ENCODE assay signal across 9 cellular contexts in genomic region chr7:47266131-47266706, GRCh38.
A peak's percentile ranks its signal among the peaks of the same experiment; 100 is the strongest.
DNase-seq lines count a peak whose midpoint lies in the region; ATAC-seq, FAIRE-seq and TF ChIP-seq lines count a peak whose summit lies in the region.
"Had no signal": no experiment of that assay in that cellular context is flagged by ENCODE, and none has a peak within 500 bp of the region (broad histone marks: within the 10 kb centered on the region; RNA-seq: fewer than 3 reads in every experiment).

No MANE protein-coding gene starts in this region.

- no peak overlapping the region for H3K4ac ChIP-seq in mesendoderm (ENCODE audit: low read depth, low read length)

- DNase-seq in activated naive CD4-positive, alpha-beta T cell treated with anti-CD3 and anti-CD28 coated beads for 36 hours = peak; percentile 50
- no peak for DNase-seq in activated naive CD4-positive, alpha-beta T cell (lab: John Stamatoyannopoulos, UW)
- DNase-seq in HCT116 (ENCODE audit: low read depth, low spot score) (peak; percentile 32), MG63 (peak; percentile 46), mesendoderm (peak; percentile 67), thyroid gland (peak; percentile 54 to 65)
- DNase-seq in T-helper 2 cell treated with Interferon-gamma antibody and Interleukin-4, amounts not matched to agents 5 μg/mL and 100 μg/mL, for 36 hours (ENCODE audit: low spot score) = peak; percentile 35

- TF ChIP-seq POLR2A in HCT116 (IDR thresholded peaks at IDR 0.05; ENCODE audit: borderline replicate concordance, extremely low read depth, insufficient read depth, insufficient read length) (no peak), thyroid gland (IDR thresholded peaks at IDR 0.05) (no peak)

- H3K9me3 Mint-ChIP-seq in activated naive CD4-positive, alpha-beta T cell treated with anti-CD3 and anti-CD28 coated beads for 36 hours = peaks cover 6% of the 10 kb centered on the region
- peaks cover 4% of the 10 kb centered on the region for H3K9me3 Mint-ChIP-seq in T-helper 2 cell treated with Interferon-gamma antibody and Interleukin-4, amounts not matched to agents 5 μg/mL and 100 μg/mL, for 36 hours
- H3K9me3 Mint-ChIP-seq: natural killer cell treated with Interleukin-12 subunit alpha and Interleukin-12 subunit beta and Interleukin-15 and Interleukin-18, amount 100 ng/mL, for 72 hours had no signal

- H3K27ac Mint-ChIP-seq in activated naive CD4-positive, alpha-beta T cell treated with anti-CD3 and anti-CD28 coated beads for 36 hours = no peak overlapping the region
- no peak overlapping the region for H3K27ac Mint-ChIP-seq in T-helper 2 cell treated with Interferon-gamma antibody and Interleukin-4, amounts not matched to agents 5 μg/mL and 100 μg/mL, for 36 hours
- H3K27ac Mint-ChIP-seq: natural killer cell treated with Interleukin-12 subunit alpha and Interleukin-12 subunit beta and Interleukin-15 and Interleukin-18, amount 100 ng/mL, for 72 hours had no signal

- no peaks in the 10 kb centered on the region for H3K79me2 ChIP-seq in HCT116 (ENCODE audit: insufficient read depth, low read length)
- no peaks in the 10 kb centered on the region for H3K79me2 ChIP-seq in mesendoderm (ENCODE audit: control insufficient read depth, insufficient read depth, low read length)

- H2BK120ac ChIP-seq in mesendoderm (ENCODE audit: low read depth, low read length) = no peak overlapping the region

- H3K23ac ChIP-seq in mesendoderm (ENCODE audit: low read length) = no peak overlapping the region

- BruUV-seq in HCT116 (replicated peaks; lab: Mats Ljungman, UMichigan) = no TSS peak

- H3K27me3 Mint-ChIP-seq in activated naive CD4-positive, alpha-beta T cell treated with anti-CD3 and anti-CD28 coated beads for 36 hours (ENCODE audit: low read depth) = peaks cover 2% of the 10 kb centered on the region
- H3K27me3 Mint-ChIP-seq in T-helper 2 cell treated with Interferon-gamma antibody and Interleukin-4, amounts not matched to agents 5 μg/mL and 100 μg/mL, for 36 hours (ENCODE audit: low read depth) = no peaks in the 10 kb centered on the region

- H3K36me3 ChIP-seq in HCT116 (ENCODE audit: control insufficient read depth in 1 of 2, insufficient read depth in 2 of 2, low read length in 2 of 2) = no peaks in the 10 kb centered on the region
- no peaks in the 10 kb centered on the region for H3K36me3 ChIP-seq in MG63
- no peaks in the 10 kb centered on the region for H3K36me3 ChIP-seq in mesendoderm (ENCODE audit: control insufficient read depth, insufficient read depth, low read length)
- no peaks in the 10 kb centered on the region for H3K36me3 ChIP-seq in thyroid gland

- peak; percentile 95 for ATAC-seq in HCT116

- POLR2A ChIA-PET in HCT116 (lab: Charles Lee) = interaction anchor here (1.0 to 1.2 kb wide), 2 partner anchors 170 to 539 kb away, joined by 3 to 4 read pairs; no protein-coding TSS in a partner anchor

- H3K4me2 ChIP-seq in HCT116 (ENCODE audit: low read length) (no peak overlapping the region), mesendoderm (ENCODE audit: low read length) (no peak overlapping the region)

- intact Hi-C loops in activated naive CD4-positive, alpha-beta T cell treated with anti-CD3 and anti-CD28 coated beads for 36 hours (cut with micrococcal nuclease) = loop anchor here (1.0 to 10.0 kb wide), 3 partner anchors 156 to 669 kb away; no protein-coding TSS in a partner anchor
- intact Hi-C loops in HCT116 (cut with micrococcal nuclease) = loop anchor here (1.0 to 10.0 kb wide), 4 partner anchors 170 to 889 kb away; no protein-coding TSS in a partner anchor
- intact Hi-C loops in thyroid gland (cut with DNase I) = loop anchor here (5.0 to 10.0 kb wide), 2 partner anchors 169 to 551 kb away; no protein-coding TSS in a partner anchor

- no peak overlapping the region for H3K4me3 Mint-ChIP-seq in activated naive CD4-positive, alpha-beta T cell treated with anti-CD3 and anti-CD28 coated beads for 36 hours
- no peak overlapping the region for H3K4me3 Mint-ChIP-seq in T-helper 2 cell treated with Interferon-gamma antibody and Interleukin-4, amounts not matched to agents 5 μg/mL and 100 μg/mL, for 36 hours
- H3K4me3 Mint-ChIP-seq: natural killer cell treated with Interleukin-12 subunit alpha and Interleukin-12 subunit beta and Interleukin-15 and Interleukin-18, amount 100 ng/mL, for 72 hours had no signal

- H2AFZ ChIP-seq in HCT116 (ENCODE audit: low read depth, low read length, poor library complexity, severe bottlenecking) = no peak overlapping the region

- H3K27ac ChIP-seq in HCT116 (ENCODE audit: low read depth, low read length) (no peak overlapping the region), mesendoderm (ENCODE audit: low read depth, low read length) (no peak overlapping the region), thyroid gland (peak overlapping the region in 1 of 3 donors; percentile 42)

- no peak overlapping the region for H4K8ac ChIP-seq in mesendoderm (ENCODE audit: low read depth, low read length)

- no peak overlapping the region for H2BK5ac ChIP-seq in mesendoderm (ENCODE audit: low read length)

- no peak overlapping the region for H3K9ac ChIP-seq in HCT116 (ENCODE audit: low read length)
- peak overlapping the region; percentile 18 for H3K9ac ChIP-seq in mesendoderm (ENCODE audit: low read length)

- no peaks in the 10 kb centered on the region for H3K9me2 ChIP-seq in HCT116 (ENCODE audit: insufficient read depth)

- peak; percentile 79 to 96 (median 90) for TF ChIP-seq CTCF in HCT116 (IDR thresholded peaks at IDR 0.05 in 2 of 3, conservative IDR thresholded peaks at IDR 0.05 in 1 of 3; ENCODE audit: borderline replicate concordance in 1 of 3, insufficient read depth in 1 of 3, low read depth in 2 of 3, low read length in 2 of 3)
- peak; percentile 88 to 97 (median 94) for TF ChIP-seq CTCF in thyroid gland (IDR thresholded peaks at IDR 0.05)

- CTCF ChIA-PET in activated naive CD4-positive, alpha-beta T cell treated with anti-CD3 and anti-CD28 coated beads for 36 hours (lab: Charles Lee) = interaction anchor here (0.8 to 3.0 kb wide), 9 partner anchors 10 to 553 kb away, joined by 3 to 19 read pairs (median 4); no protein-coding TSS in a partner anchor
- CTCF ChIA-PET in HCT116 (lab: Charles Lee) = interaction anchor here (0.6 to 2.9 kb wide), 31 partner anchors 9 to 980 kb away, joined by 3 to 53 read pairs (median 4); no protein-coding TSS in a partner anchor

- H3K4me1 Mint-ChIP-seq in activated naive CD4-positive, alpha-beta T cell treated with anti-CD3 and anti-CD28 coated beads for 36 hours (ENCODE audit: low read depth) = no peaks in the 10 kb centered on the region
- H3K4me1 Mint-ChIP-seq in T-helper 2 cell treated with Interferon-gamma antibody and Interleukin-4, amounts not matched to agents 5 μg/mL and 100 μg/mL, for 36 hours (ENCODE audit: low read depth) = no peaks in the 10 kb centered on the region

- no CpG with 5 or more reads among the region's 7 CpGs for WGBS in mesendoderm (ENCODE audit: extremely low coverage, insufficient coverage, low lambda C conversion rate)
- 17 to 24% methylated on average over 7 of the region's 7 CpGs for WGBS in thyroid gland, 2 donors

- H3K4me1 ChIP-seq in HCT116 (ENCODE audit: control insufficient read depth in 1 of 2, insufficient read depth in 2 of 2, low read length in 2 of 2) = 0 out of 4 replicates have a peak, but pooled peaks cover 0 to 3% of the 10 kb centered on the region in 2 experiments
- no peaks in the 10 kb centered on the region for H3K4me1 ChIP-seq in mesendoderm (ENCODE audit: control insufficient read depth, low read depth, low read length)
- peaks cover 0 to 6% of the 10 kb centered on the region in 2 donors for H3K4me1 ChIP-seq in thyroid gland

- no peaks in the 10 kb centered on the region for H4K20me1 ChIP-seq in HCT116 (ENCODE audit: insufficient read depth)

- no peak overlapping the region for H2AK5ac ChIP-seq in mesendoderm (ENCODE audit: low read length)

- RAD21 ChIA-PET in HCT116 (lab: Charles Lee; ENCODE audit: low non-redundant PET in 1 of 2, low total read pairs in 2 of 2, uncharacterized antibody in 2 of 2, unreplicated experiment in 2 of 2) = interaction anchor here (0.8 to 1.9 kb wide), 10 partner anchors 25 to 679 kb away, joined by 3 to 17 read pairs (median 5); no protein-coding TSS in a partner anchor

- H3K27me3 ChIP-seq in HCT116 (ENCODE audit: insufficient read depth, low read length) = no peaks in the 10 kb centered on the region
- H3K27me3 ChIP-seq in MG63 = no peaks in the 10 kb centered on the region
- H3K27me3 ChIP-seq in mesendoderm (ENCODE audit: insufficient read depth, low read length, poor library complexity) = no peaks in the 10 kb centered on the region
- H3K27me3 ChIP-seq in thyroid gland = no peaks in the 10 kb centered on the region

- H2BK15ac ChIP-seq in mesendoderm (replicated peaks; ENCODE audit: low read depth) = no peak overlapping the region

- H3K56ac ChIP-seq in mesendoderm (ENCODE audit: low read length) = no peak overlapping the region

- H3K36me3 Mint-ChIP-seq in activated naive CD4-positive, alpha-beta T cell treated with anti-CD3 and anti-CD28 coated beads for 36 hours (ENCODE audit: low read depth) = no peaks in the 10 kb centered on the region
- H3K36me3 Mint-ChIP-seq in T-helper 2 cell treated with Interferon-gamma antibody and Interleukin-4, amounts not matched to agents 5 μg/mL and 100 μg/mL, for 36 hours (ENCODE audit: low read depth) = no peaks in the 10 kb centered on the region
- H3K36me3 Mint-ChIP-seq: natural killer cell treated with Interleukin-12 subunit alpha and Interleukin-12 subunit beta and Interleukin-15 and Interleukin-18, amount 100 ng/mL, for 72 hours had no signal

- peak; percentile 74 for FAIRE-seq in endometrium (lab: Jason Lieb, UNC)

- no peak overlapping the region for H4K5ac ChIP-seq in mesendoderm (ENCODE audit: low read length)

- no peak overlapping the region for H3K18ac ChIP-seq in mesendoderm (ENCODE audit: low read length)

- peak; percentile 96 for TF ChIP-seq RAD21 in HCT116 (IDR thresholded peaks at IDR 0.05; ENCODE audit: low read depth)

- H3K4me3 ChIP-seq in HCT116 (replicated peaks in 1 of 2; ENCODE audit: low read depth in 1 of 2, low read length in 2 of 2) (no peak overlapping the region), MG63 (no peak overlapping the region), mesendoderm (ENCODE audit: low read length) (no peak overlapping the region), thyroid gland (replicated peaks in 1 of 3) (no peak overlapping the region)

- H3K79me1 ChIP-seq in mesendoderm (ENCODE audit: low read length) = no peaks in the 10 kb centered on the region

- H3K9me3 ChIP-seq in HCT116 (ENCODE audit: control insufficient read depth in 1 of 2, insufficient read depth in 1 of 2, low read depth in 1 of 2, low read length in 2 of 2) (no peaks in the 10 kb centered on the region), MG63 (0 out of 2 replicates have a peak, but pooled peaks cover 2% of the 10 kb centered on the region), thyroid gland (no peaks in the 10 kb centered on the region)

TF ChIP-seq in HCT116, 20 proteins besides CTCF, POLR2A, EP300 and RAD21 (continues in another document):
- TF ChIP-seq EGR1 (IDR thresholded peaks at IDR 0.05; ENCODE audit: low read depth) (no peak), CBX3 (IDR thresholded peaks at IDR 0.05; ENCODE audit: low read depth) (no peak), EZH2 (IDR thresholded peaks at IDR 0.05) (no peak), FOSL1 (IDR thresholded peaks at IDR 0.05; ENCODE audit: low read depth) (no peak), SRF (IDR thresholded peaks at IDR 0.05; ENCODE audit: low read depth) (no peak), ELF1 (IDR thresholded peaks at IDR 0.05; ENCODE audit: borderline replicate concordance, low read depth) (no peak)

Comparison
In these comparisons a context has a peak if more than half of its experiments do, and no peak if none do; other contexts are left out.
1. DNase-seq: peak in activated naive CD4-positive, alpha-beta T cell treated with anti-CD3 and anti-CD28 coated beads for 36 hours (single experiment), HCT116 (single experiment), MG63 (single experiment), T-helper 2 cell treated with Interferon-gamma antibody and Interleukin-4, amounts not matched to agents 5 μg/mL and 100 μg/mL, for 36 hours (single experiment), mesendoderm (single experiment) and thyroid gland (2 of 2); none in activated naive CD4-positive, alpha-beta T cell (0 of 4).